12 cellular contexts compared by ENCODE assay signal in genomic region chr4:145920205-145920604, GRCh38. TPM values are rescaled to one million over a fixed set of nuclear protein-coding genes. Genes with fewer than 3 reads are reported as not detected.
DNase-seq lines count a peak whose midpoint lies in the region; ATAC-seq and TF ChIP-seq lines count a peak whose summit lies in the region.
"Had no signal": no experiment of that assay in that cellular context is flagged by ENCODE, and none has a peak within 500 bp of the region (broad histone marks: within the 10 kb centered on the region; RNA-seq: fewer than 3 reads in every experiment).

No MANE protein-coding gene starts in this region.

- TF ChIP-seq CTCF in esophagus muscularis mucosa (IDR thresholded peaks at IDR 0.05) (no peak), nephron progenitor cell (IDR thresholded peaks at IDR 0.05) (no peak)

- H3K4me3 ChIP-seq in esophagus muscularis mucosa, result peak overlapping the region in 2 of 4 donors; percentile 5 to 14
- H3K4me3 ChIP-seq: BLaER1 treated with 17β-estradiol and CSF1 and Interleukin-3, amounts not matched to agents 10 nM and 100 nM had no signal

- intact Hi-C loops in esophagus muscularis mucosa (cut with DNase I), result no loop called here

- H3K4me1 Mint-ChIP-seq in nephron progenitor cell, result peaks cover 10% of the 10 kb centered on the region

- H3K9me3 ChIP-seq in esophagus muscularis mucosa, result no peaks in the 10 kb centered on the region

- H3K27me3 Mint-ChIP-seq in nephron progenitor cell (ENCODE audit: low read depth, poor library complexity), result no peaks in the 10 kb centered on the region

- H3K9me3 Mint-ChIP-seq in nephron progenitor cell, result peaks cover 35% of the 10 kb centered on the region

- peak; percentile 96 for DNase-seq in AG08395 (ENCODE audit: low spot score)
- peak; percentile 96 for DNase-seq in RPMI7951 (ENCODE audit: low read depth)
- no peak for DNase-seq in esophagus muscularis mucosa (ENCODE audit: extremely low spot score)
- DNase-seq in nephron progenitor cell, result no peak
- no peak for DNase-seq in NCI-H2029 (lab: John Stamatoyannopoulos, UW)
- DNase-seq in DMS 273 (lab: John Stamatoyannopoulos, UW; ENCODE audit: unreplicated experiment), result no peak
- no peak for DNase-seq in DMS53 treated with DMSO at 0.1 percent for 48 hours (lab: John Stamatoyannopoulos, UW; ENCODE audit: unreplicated experiment)
- DNase-seq: NCI-H1092 treated with DMSO at 0.1 percent for 48 hours had no signal

- peaks cover 7 to 20% (median 16%) of the 10 kb centered on the region in 4 donors for H3K4me1 ChIP-seq in esophagus muscularis mucosa

- H3K27ac Mint-ChIP-seq in nephron progenitor cell, result peak overlapping the region; percentile 40
- H3K27ac Mint-ChIP-seq: activated T-helper 2 cell treated with anti-CD3 and anti-CD28 coated beads, Interferon-gamma antibody, Interleukin-2, Interleukin-4, amounts not matched to agents 10 μg/mL and 5 μg/mL and 100 μg/mL, durations not matched to agents 14 hours and 24 hours and 36 hours; stimulated activated effector memory CD8-positive, alpha-beta T cell treated with anti-CD3 and anti-CD28 coated beads, Interleukin-12 subunit alpha, Interleukin-12 subunit beta, amount 100 ng/mL, for 72 hours had no signal

- H3K27me3 ChIP-seq in esophagus muscularis mucosa, result no peaks in the 10 kb centered on the region
- H3K27me3 ChIP-seq: BLaER1 treated with 17β-estradiol and CSF1 and Interleukin-3, amounts not matched to agents 10 nM and 100 nM had no signal

- peaks cover 72% of the 10 kb centered on the region for H3K36me3 Mint-ChIP-seq in nephron progenitor cell (ENCODE audit: low read depth)
- H3K36me3 Mint-ChIP-seq: stimulated activated effector memory CD8-positive, alpha-beta T cell treated with anti-CD3 and anti-CD28 coated beads, Interleukin-12 subunit alpha, Interleukin-12 subunit beta, amount 100 ng/mL, for 72 hours had no signal

- ATAC-seq in HG03280 (IDR thresholded peaks at IDR 0.05; ENCODE audit: unreplicated experiment), result no peak
- ATAC-seq: stimulated activated effector memory CD8-positive, alpha-beta T cell treated with anti-CD3 and anti-CD28 coated beads, Interleukin-12 subunit alpha, Interleukin-12 subunit beta, amount 100 ng/mL, for 72 hours had no signal

- TF ChIP-seq EP300 in esophagus muscularis mucosa (IDR thresholded peaks at IDR 0.05), result no peak

- WGBS in esophagus muscularis mucosa, result 46% methylated on average over 8 of the region's 8 CpGs

- peak overlapping the region; percentile 35 to 60 (median 46) for H3K27ac ChIP-seq in esophagus muscularis mucosa (replicated peaks in 1 of 4)
- H3K27ac ChIP-seq: BLaER1 treated with 17β-estradiol and CSF1 and Interleukin-3, amounts not matched to agents 10 nM and 100 nM had no signal

- TF ChIP-seq POLR2A in esophagus muscularis mucosa (IDR thresholded peaks at IDR 0.05; ENCODE audit: low read depth), result no peak

- H3K4me3 Mint-ChIP-seq in nephron progenitor cell, result no peak overlapping the region
- H3K4me3 Mint-ChIP-seq: stimulated activated effector memory CD8-positive, alpha-beta T cell treated with anti-CD3 and anti-CD28 coated beads, Interleukin-12 subunit alpha, Interleukin-12 subunit beta, amount 100 ng/mL, for 72 hours had no signal

- no peaks in the 10 kb centered on the region for H3K36me3 ChIP-seq in esophagus muscularis mucosa

RNA-seq across cellular contexts. Expression of gene ZNF827, which starts 18.4 kb away (rescaled TPM):
- total RNA-seq in RPMI7951 (2014; rRNA removed; shearing (Covaris generic)), result 6.5 TPM in 2 replicates
- total RNA-seq in esophagus muscularis mucosa, result 10 to 100 TPM; 11.1 to 27.2 (median 19.0) TPM

Comparison
In these comparisons a context has a peak if more than half of its experiments do, and no peak if none do; other contexts are left out.
1. DNase-seq: peak in AG08395 (single experiment) and RPMI7951 (single experiment); none in esophagus muscularis mucosa (single experiment), nephron progenitor cell (single experiment), NCI-H2029 (single experiment), DMS 273 (single experiment) and DMS53 treated with DMSO at 0.1 percent for 48 hours (single experiment).